Comparison of ENCODE assay signal across 8 cellular contexts in the genomic region with DNA sequence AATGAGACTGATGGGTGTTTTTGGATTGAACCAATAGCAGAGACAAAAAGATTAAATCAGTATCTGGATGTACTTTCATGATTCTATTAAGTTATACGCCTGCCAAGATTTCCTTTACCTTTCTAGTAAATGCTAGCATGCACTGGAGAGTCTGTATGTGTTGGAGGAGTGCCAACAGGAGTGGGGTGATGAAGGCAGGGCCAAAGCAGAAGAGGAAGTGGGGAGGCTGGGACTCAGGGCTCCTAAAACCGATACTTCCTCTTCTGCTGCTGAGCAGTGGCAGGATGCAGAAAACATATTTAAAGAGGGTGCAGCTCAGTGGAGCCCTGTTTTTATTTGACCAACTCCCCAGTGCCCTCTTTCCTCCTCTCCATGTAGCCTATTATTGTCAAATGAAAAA. TPM values are rescaled to one million over a fixed set of nuclear protein-coding genes. Genes with fewer than 3 reads are reported as not detected.
DNase-seq lines count a peak whose midpoint lies in the region; ATAC-seq and TF ChIP-seq lines count a peak whose summit lies in the region.

No MANE protein-coding gene starts in this region.

- CTCF ChIA-PET in HEK293T (lab: Yijun Ruan, JAX): interaction anchor here (0.5 kb wide), 1 partner anchor 114 kb away, joined by 3 read pairs; no protein-coding TSS in a partner anchor

- no peak overlapping the region for H3K4me3 ChIP-seq in NB4 (ENCODE audit: low read depth, low read length)
- no peak overlapping the region for H3K4me3 ChIP-seq in foreskin fibroblast (ENCODE audit: low read depth in 1 of 2, low read length in 2 of 2)

- no peak for TF ChIP-seq POLR2A in NB4 (IDR thresholded peaks at IDR 0.05; ENCODE audit: extremely low read depth, insufficient read length)

- TF ChIP-seq CTCF in NB4 (IDR thresholded peaks at IDR 0.05; ENCODE audit: low read depth, low read length) (no peak), foreskin fibroblast (IDR thresholded peaks at IDR 0.05; ENCODE audit: low read depth, low read length) (no peak)

- POLR2A ChIA-PET in HEK293T (lab: Yijun Ruan, JAX): no interaction called here

- peak; percentile 93 for DNase-seq in NB4 (ENCODE audit: low read depth)
- peak; percentile 5 for DNase-seq in activated gamma-delta T cell treated with anti-CD3 and anti-CD28 coated beads, Interleukin-2, amount 50 U/mL, for 16 hours (ENCODE audit: low read depth)
- DNase-seq in stimulated activated CD4-positive, alpha-beta T cell treated with anti-CD3 and anti-CD28 coated beads, Interleukin-4, amount 100 ng/mL, for 24 hours: peak; percentile 25
- DNase-seq in H4 (ENCODE audit: low spot score): no peak
- DNase-seq in HEK293T (ENCODE audit: extremely low spot score): no peak
- no peak for DNase-seq in foreskin fibroblast

- ATAC-seq in GM18868 (IDR thresholded peaks at IDR 0.05; ENCODE audit: unreplicated experiment): peak; percentile 95
- peak; percentile 96 for ATAC-seq in HG02763 (IDR thresholded peaks at IDR 0.05; ENCODE audit: unreplicated experiment)

TF ChIP-seq in HEK293T, 16 proteins besides CTCF, POLR2A, EP300 and RAD21:
- TF ChIP-seq ARNT (IDR thresholded peaks at IDR 0.05) (no peak), FOXA1 (IDR thresholded peaks at IDR 0.05) (no peak), FOXM1 (IDR thresholded peaks at IDR 0.05; ENCODE audit: borderline replicate concordance) (no peak), HDGF (IDR thresholded peaks at IDR 0.05; ENCODE audit: borderline replicate concordance) (no peak), FOXK2 (IDR thresholded peaks at IDR 0.05) (no peak), LEF1 (IDR thresholded peaks at IDR 0.05; ENCODE audit: borderline replicate concordance) (no peak)
TF ChIP-seq in HEK293T: peak in this region for 0.

RNA-seq across cellular contexts. Expression of a gene that starts 5.6 kb away (rescaled TPM):
- total RNA-seq in H4 (2014; rRNA removed; shearing (Covaris generic)): 0.04 TPM in 1 of 2 replicates, not detected in the other

Comparison
In these comparisons a context has a peak if more than half of its experiments do, and no peak if none do; other contexts are left out.
1. DNase-seq: peak in NB4 (single experiment), activated gamma-delta T cell treated with anti-CD3 and anti-CD28 coated beads, Interleukin-2, amount 50 U/mL, for 16 hours (single experiment) and stimulated activated CD4-positive, alpha-beta T cell treated with anti-CD3 and anti-CD28 coated beads, Interleukin-4, amount 100 ng/mL, for 24 hours (single experiment); none in H4 (single experiment), HEK293T (single experiment) and foreskin fibroblast (0 of 2).